In the genomic region with DNA sequence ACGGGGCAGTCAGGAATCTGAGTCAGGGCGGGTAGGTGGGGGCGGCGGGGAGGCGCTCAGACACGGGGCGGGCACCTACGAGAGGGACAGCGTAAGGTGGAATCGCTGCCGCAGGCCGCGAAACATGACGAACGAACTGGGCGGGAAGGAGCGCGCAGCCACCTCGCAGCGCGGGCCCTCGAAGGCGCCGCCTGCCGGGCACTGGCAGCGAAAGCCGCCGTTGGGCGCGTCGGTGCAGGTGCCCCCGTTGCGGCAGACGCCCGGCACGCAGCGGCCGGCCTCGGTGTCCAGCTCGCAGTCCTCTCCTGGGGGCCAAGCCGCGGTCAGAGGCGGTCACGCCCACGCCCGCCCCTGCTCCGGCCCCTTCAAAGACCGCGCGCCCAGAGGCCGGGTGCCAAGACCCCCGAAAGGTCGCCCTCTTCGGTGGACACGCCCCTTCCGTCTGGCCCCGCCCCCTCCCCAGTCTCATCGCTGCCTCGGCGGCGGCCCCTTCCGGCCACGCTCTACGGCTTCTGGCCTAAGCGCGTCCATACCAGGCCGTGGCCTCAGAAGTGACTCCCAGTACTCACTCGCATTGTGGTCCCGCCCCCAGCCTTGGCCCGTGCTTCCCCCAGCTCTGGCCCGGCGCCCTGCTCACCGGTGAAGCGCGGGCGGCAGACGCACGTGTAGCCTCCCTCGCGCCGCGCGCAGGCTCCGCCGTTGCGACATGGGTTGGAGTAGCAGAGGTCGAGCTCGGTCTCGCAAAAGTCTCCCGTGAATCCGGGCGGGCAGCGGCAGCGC, we compare ENCODE assay signal across 1 cellular context.
TF ChIP-seq lines count a peak whose summit lies in the region.

No MANE protein-coding gene starts in this region.

TF ChIP-seq in K562, 482 proteins besides CTCF, POLR2A, EP300 and RAD21:
- TF ChIP-seq ZKSCAN3 (CRISPR knock-in tag; IDR thresholded peaks at IDR 0.05) (no peak), NFE2 (IDR thresholded peaks at IDR 0.05; ENCODE audit: low read depth) (no peak)
- TF ChIP-seq, protein P1, sequence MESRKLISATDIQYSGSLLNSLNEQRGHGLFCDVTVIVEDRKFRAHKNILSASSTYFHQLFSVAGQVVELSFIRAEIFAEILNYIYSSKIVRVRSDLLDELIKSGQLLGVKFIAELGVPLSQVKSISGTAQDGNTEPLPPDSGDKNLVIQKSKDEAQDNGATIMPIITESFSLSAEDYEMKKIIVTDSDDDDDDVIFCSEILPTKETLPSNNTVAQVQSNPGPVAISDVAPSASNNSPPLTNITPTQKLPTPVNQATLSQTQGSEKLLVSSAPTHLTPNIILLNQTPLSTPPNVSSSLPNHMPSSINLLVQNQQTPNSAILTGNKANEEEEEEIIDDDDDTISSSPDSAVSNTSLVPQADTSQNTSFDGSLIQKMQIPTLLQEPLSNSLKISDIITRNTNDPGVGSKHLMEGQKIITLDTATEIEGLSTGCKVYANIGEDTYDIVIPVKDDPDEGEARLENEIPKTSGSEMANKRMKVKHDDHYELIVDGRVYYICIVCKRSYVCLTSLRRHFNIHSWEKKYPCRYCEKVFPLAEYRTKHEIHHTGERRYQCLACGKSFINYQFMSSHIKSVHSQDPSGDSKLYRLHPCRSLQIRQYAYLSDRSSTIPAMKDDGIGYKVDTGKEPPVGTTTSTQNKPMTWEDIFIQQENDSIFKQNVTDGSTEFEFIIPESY (CRISPR knock-in tag; IDR thresholded peaks at IDR 0.05): 0 out of 2 replicates have a peak, but pooled peaks have one; percentile 8
